23 cellular contexts compared by ENCODE assay signal in genomic region chr1:19987719-19988118, GRCh38. TPM values are rescaled to one million over a fixed set of nuclear protein-coding genes. Genes with fewer than 3 reads are reported as not detected.
"Had no signal": no experiment of that assay in that cellular context is flagged by ENCODE, and none has a peak within 500 bp of the region (broad histone marks: within the 10 kb centered on the region; RNA-seq: fewer than 3 reads in every experiment).

No MANE protein-coding gene starts in this region.

- H3K36me3 ChIP-seq: MG63, SJSA1 had no signal

- H3K9me3 ChIP-seq: MG63, SJSA1 had no signal

- H3K4me1 ChIP-seq: SJSA1 had no signal

- H3K27ac ChIP-seq: HL-60, SJSA1, SK-N-MC had no signal

- H3K4me3 ChIP-seq: MG63, SJSA1, SK-N-MC had no signal

- DNase-seq: IMR-90, Karpas-422, KG1, MG63, NCI-H1092, NCI-H1105 treated with DMSO at 0.1 percent for 48 hours, NCI-H1417 treated with DMSO at 0.1 percent for 48 hours, NCI-H146, NCI-H187, NCI-H2029, NCI-H2081 treated with DMSO at 0.1 percent for 48 hours, NCI-H2171, NCI-H446, NCI-H510A, NCI-H524 treated with DMSO at 0.1 percent for 48 hours, NCI-H69, NCI-H774, Right ventricle myocardium superior, RPMI8226, SIG-M5 had no signal

RNA-seq across cellular contexts. Expression of gene PLA2G2A, which starts 8.3 kb away (rescaled TPM):
- total RNA-seq: IMR-90, SJSA1 had no signal
- polyA plus RNA-seq: IMR-90 had no signal
